In genomic region chr1:167687919-167688519, GRCh38 we compare ENCODE assay signal across 8 cellular contexts. TPM values are rescaled to one million over a fixed set of nuclear protein-coding genes. Genes with fewer than 3 reads are reported as not detected.
DNase-seq lines count a peak whose midpoint lies in the region; ATAC-seq, FAIRE-seq and TF ChIP-seq lines count a peak whose summit lies in the region.

No MANE protein-coding gene starts in this region.

- peak; percentile 81 for TF ChIP-seq CTCF in activated B cell treated with CpG ODN at 0.5 μM for 24 hours (IDR thresholded peaks at IDR 0.05)
- peak; percentile 79 for TF ChIP-seq CTCF in bronchial epithelial cell (IDR thresholded peaks at IDR 0.05; ENCODE audit: insufficient read depth, low read length, severe bottlenecking)

- no peaks in the 10 kb centered on the region for H3K9me3 Mint-ChIP-seq in activated B cell treated with CpG ODN at 0.5 μM for 24 hours

- DNase-seq in ELF-1 (ENCODE audit: low read depth, low spot score): peak; percentile 83
- peak; percentile 91 for DNase-seq in NCI-H2227 (lab: John Stamatoyannopoulos, UW; ENCODE audit: unreplicated experiment)
- no peak for DNase-seq in activated B cell treated with CpG ODN at 0.5 μM for 24 hours
- peak; percentile 79 for DNase-seq in bronchial epithelial cell (ENCODE audit: low read depth)
- DNase-seq in kidney glomerular epithelial cell (lab: John Stamatoyannopoulos, UW): peak; percentile 46
- peak; percentile 68 for DNase-seq in stimulated activated CD4-positive, alpha-beta T cell treated with anti-CD3 and anti-CD28 coated beads, Interleukin-4, amount 100 ng/mL, for 1 hour

- peak overlapping the region; percentile 46 for H3K27ac Mint-ChIP-seq in activated B cell treated with CpG ODN at 0.5 μM for 24 hours

- peaks cover 3% of the 10 kb centered on the region for H3K27me3 ChIP-seq in bronchial epithelial cell (ENCODE audit: control insufficient read depth, insufficient read depth, low read length)

- H3K36me3 ChIP-seq in bronchial epithelial cell (ENCODE audit: control insufficient read depth, insufficient read depth, low read length): no peaks in the 10 kb centered on the region

- H3K27me3 Mint-ChIP-seq in activated B cell treated with CpG ODN at 0.5 μM for 24 hours: no peaks in the 10 kb centered on the region

- no peak for FAIRE-seq in bronchial epithelial cell (lab: Jason Lieb, UNC)

- H3K4me1 Mint-ChIP-seq in activated B cell treated with CpG ODN at 0.5 μM for 24 hours: peaks cover 45% of the 10 kb centered on the region

- H3K36me3 Mint-ChIP-seq in activated B cell treated with CpG ODN at 0.5 μM for 24 hours (ENCODE audit: low read depth): peaks cover 93% of the 10 kb centered on the region

- CTCF ChIA-PET in activated B cell treated with CpG ODN at 0.5 μM for 24 hours (lab: Charles Lee): interaction anchor here (0.7 to 3.9 kb wide), 46 partner anchors 10 to 394 kb away, joined by 3 to 197 read pairs (median 5); partner anchors contain the start of gene CREG1

- POLR2A ChIA-PET in activated B cell treated with CpG ODN at 0.5 μM for 24 hours (lab: Charles Lee): interaction anchor here (0.6 to 2.8 kb wide), 19 partner anchors 12 to 125 kb away, joined by 3 to 44 read pairs (median 4); partner anchors contain the start of gene RCSD1

- no peak overlapping the region for H3K4me3 ChIP-seq in bronchial epithelial cell (ENCODE audit: low read depth, low read length)

- H3K4me3 Mint-ChIP-seq in activated B cell treated with CpG ODN at 0.5 μM for 24 hours: no peak overlapping the region

- peak; percentile 67 for ATAC-seq in HG02759 (IDR thresholded peaks at IDR 0.05; ENCODE audit: unreplicated experiment)
- peak; percentile 83 for ATAC-seq in activated B cell treated with CpG ODN at 0.5 μM for 24 hours (ENCODE audit: low read depth)
- no peak for ATAC-seq in HG02571 (IDR thresholded peaks at IDR 0.05; ENCODE audit: unreplicated experiment)

- intact Hi-C loops in activated B cell treated with CpG ODN at 0.5 μM for 24 hours (cut with micrococcal nuclease): loop anchor here (1.0 to 2.0 kb wide), 9 partner anchors 23 to 287 kb away; no protein-coding TSS in a partner anchor

RNA-seq across cellular contexts. Expression of gene MPZL1, which starts 33.8 kb away (rescaled TPM):
- total RNA-seq in activated B cell treated with CpG ODN at 0.5 μM for 24 hours (27.2 and 27.4 TPM in 2 replicates), bronchial epithelial cell (69.8 and 95.6 TPM in 2 replicates)

RNA-seq across cellular contexts. Expression of gene RCSD1, which starts 58.0 kb away (rescaled TPM):
- 184 and 185 TPM in 2 replicates for total RNA-seq in activated B cell treated with CpG ODN at 0.5 μM for 24 hours
- total RNA-seq in bronchial epithelial cell: under 0.01 and 0.13 TPM in 2 replicates

Comparison
In these comparisons a context has a peak if more than half of its experiments do, and no peak if none do; other contexts are left out.
1. RNA of gene RCSD1, which starts 58.0 kb away (total RNA-seq): 184 to 185 TPM in activated B cell treated with CpG ODN at 0.5 μM for 24 hours; under 0.01 to 0.13 TPM in bronchial epithelial cell; every median in the first group is over 100 times any median in the second.